11 cellular contexts compared by ENCODE assay signal in genomic region chr4:107863850-107864371, GRCh38. TPM values are rescaled to one million over a fixed set of nuclear protein-coding genes. Genes with fewer than 3 reads are reported as not detected.
DNase-seq lines count a peak whose midpoint lies in the region; ATAC-seq and TF ChIP-seq lines count a peak whose summit lies in the region.
"Had no signal": no experiment of that assay in that cellular context is flagged by ENCODE, and none has a peak within 500 bp of the region (broad histone marks: within the 10 kb centered on the region; RNA-seq: fewer than 3 reads in every experiment).

No MANE protein-coding gene starts in this region.

- H3K27me3 ChIP-seq in heart left ventricle, result no peaks in the 10 kb centered on the region
- H3K27me3 ChIP-seq: dorsolateral prefrontal cortex, tibial nerve had no signal

- peaks cover 0 to 13% (median 0%) of the 10 kb centered on the region in 9 donors for H3K36me3 ChIP-seq in heart left ventricle

- peak in 1 of 12 donors; percentile 7 for TF ChIP-seq CTCF in heart left ventricle (IDR thresholded peaks at IDR 0.05)

- no peak for TF ChIP-seq POLR2A in heart left ventricle (IDR thresholded peaks at IDR 0.05)

- H3K4me3 ChIP-seq in heart left ventricle, result no peak overlapping the region
- H3K4me3 ChIP-seq: dorsolateral prefrontal cortex, tibial nerve had no signal

- peaks cover 0 to 31% (median 14%) of the 10 kb centered on the region in 12 donors for H3K4me1 ChIP-seq in heart left ventricle
- H3K4me1 ChIP-seq: parathyroid adenoma had no signal

- no peaks in the 10 kb centered on the region for H3K9me3 ChIP-seq in heart left ventricle
- H3K9me3 ChIP-seq: tibial nerve had no signal

- peak; percentile 28 for DNase-seq in NCI-H510A treated with DMSO at 0.1 percent for 48 hours (lab: John Stamatoyannopoulos, UW)
- no peak for DNase-seq in NCI-H510A (lab: John Stamatoyannopoulos, UW)
- DNase-seq in RPMI7951 (ENCODE audit: low read depth), result peak; percentile 24
- DNase-seq in heart left ventricle, result peak; percentile 38 to 76 (median 66)
- DNase-seq in stimulated activated CD4-positive, alpha-beta T cell treated with anti-CD3 and anti-CD28 coated beads, Interleukin-1b, Interleukin-23, amount 100 ng/mL, for 48 hours, result peak; percentile 39
- no peak for DNase-seq in hippocampal formation (lab: John Stamatoyannopoulos, UW)
- DNase-seq in NCI-H774 (lab: John Stamatoyannopoulos, UW), result no peak

- 24 to 40% (median 34%) methylated on average over 2 of the region's 2 CpGs for WGBS in heart left ventricle, 4 donors

- ATAC-seq in heart left ventricle (peak; percentile 94 to 96 (median 94)), GM19467 (IDR thresholded peaks at IDR 0.05; ENCODE audit: unreplicated experiment) (no peak)

- intact Hi-C loops in heart left ventricle (cut with DNase I), result loop anchor here in 4 of 10 donors (2.0 to 5.0 kb wide), 3 partner anchors 33 to 39 kb away; partner anchors contain the start of gene SGMS2 (in 1 of the 4)

- peak overlapping the region in 11 of 12 donors; percentile 3 to 76 (median 32) for H3K27ac ChIP-seq in heart left ventricle
- H3K27ac ChIP-seq: dorsolateral prefrontal cortex, parathyroid adenoma, tibial nerve had no signal

RNA-seq across cellular contexts. Expression of gene SGMS2, which starts 39.2 kb away (rescaled TPM):
- 14.0 and 15.3 TPM in 2 replicates for total RNA-seq in RPMI7951 (2014; rRNA removed; shearing (Covaris generic))
- 100 to 1,000 TPM in 1 of 9 donors, 10 to 100 TPM in 8; 19.2 to 117 (median 29.8) TPM for total RNA-seq in heart left ventricle
- 10 to 100 TPM in 1 of 2 donors, 1 to 10 TPM in 1; 2.6 to 55.7 TPM for polyA plus RNA-seq in heart left ventricle

Comparison
In these comparisons a context has a peak if more than half of its experiments do, and no peak if none do; other contexts are left out.
1. DNase-seq: peak in NCI-H510A treated with DMSO at 0.1 percent for 48 hours (single experiment), RPMI7951 (single experiment), heart left ventricle (5 of 5) and stimulated activated CD4-positive, alpha-beta T cell treated with anti-CD3 and anti-CD28 coated beads, Interleukin-1b, Interleukin-23, amount 100 ng/mL, for 48 hours (single experiment); none in NCI-H510A (single experiment), hippocampal formation (0 of 2) and NCI-H774 (single experiment).